In genomic region chr5:71922584-71923106, GRCh38 we compare ENCODE assay signal across 12 cellular contexts.
DNase-seq lines count a peak whose midpoint lies in the region; TF ChIP-seq lines count a peak whose summit lies in the region.
"Had no signal": no experiment of that assay in that cellular context is flagged by ENCODE, and none has a peak within 500 bp of the region (broad histone marks: within the 10 kb centered on the region; RNA-seq: fewer than 3 reads in every experiment).

No MANE protein-coding gene starts in this region.

- H3K27ac ChIP-seq in 22Rv1 (0 out of 2 replicates have a peak overlapping the region, but pooled peaks have one; percentile 73), hepatocyte (peak overlapping the region; percentile 64)
- H3K27ac ChIP-seq in CD8-positive, alpha-beta memory T cell (ENCODE audit: low read depth, low read length): no peak overlapping the region

- no peak overlapping the region for H3K4me2 ChIP-seq in hepatocyte

- peaks cover 20% of the 10 kb centered on the region for H3K4me1 ChIP-seq in hepatocyte (ENCODE audit: insufficient read depth)
- H3K4me1 ChIP-seq in CD8-positive, alpha-beta memory T cell (ENCODE audit: insufficient read depth, low read length): no peaks in the 10 kb centered on the region

- H3K79me2 ChIP-seq in hepatocyte: no peaks in the 10 kb centered on the region

- no peaks in the 10 kb centered on the region for H3K9me3 ChIP-seq in hepatocyte (ENCODE audit: low read depth)
- no peaks in the 10 kb centered on the region for H3K9me3 ChIP-seq in CD8-positive, alpha-beta memory T cell (ENCODE audit: low read length)

- no peak for TF ChIP-seq CTCF in 22Rv1 (IDR thresholded peaks at IDR 0.05)
- TF ChIP-seq CTCF in astrocyte of the cerebellum (IDR thresholded peaks at IDR 0.05; ENCODE audit: low read depth, low read length, missing control alignments): no peak
- TF ChIP-seq CTCF in hepatocyte (IDR thresholded peaks at IDR 0.05; ENCODE audit: poor library complexity): peak; percentile 6
- no peak for TF ChIP-seq CTCF in GM13976 (IDR thresholded peaks at IDR 0.05; ENCODE audit: borderline replicate concordance, control extremely low read depth, extremely low read depth, insufficient read depth, missing control alignments)

- POLR2A ChIA-PET in CD8-positive, alpha-beta memory T cell (lab: Charles Lee): no interaction called here

- H3K27me3 ChIP-seq in hepatocyte: no peaks in the 10 kb centered on the region
- no peaks in the 10 kb centered on the region for H3K27me3 ChIP-seq in CD8-positive, alpha-beta memory T cell (ENCODE audit: insufficient read depth, low read length, poor library complexity, severe bottlenecking)

- no peak overlapping the region for H3K4me3 Mint-ChIP-seq in CD8-positive, alpha-beta memory T cell
- H3K4me3 Mint-ChIP-seq: activated CD8-positive, alpha-beta T cell treated with anti-CD3 and anti-CD28 coated beads for 36 hours; B cell; naive thymus-derived CD8-positive, alpha-beta T cell had no signal

- no peaks in the 10 kb centered on the region for H3K9me2 ChIP-seq in hepatocyte (replicated peaks; ENCODE audit: insufficient read depth)

- no peaks in the 10 kb centered on the region for H3K36me3 ChIP-seq in hepatocyte (replicated peaks; ENCODE audit: insufficient read depth, low read depth)
- no peaks in the 10 kb centered on the region for H3K36me3 ChIP-seq in CD8-positive, alpha-beta memory T cell (ENCODE audit: insufficient read depth, low read length)

- CTCF ChIA-PET in CD8-positive, alpha-beta memory T cell (lab: Charles Lee): no interaction called here

- H2AFZ ChIP-seq in hepatocyte: no peak overlapping the region

- H3K4me1 Mint-ChIP-seq in CD8-positive, alpha-beta memory T cell: no peaks in the 10 kb centered on the region
- H3K4me1 Mint-ChIP-seq: B cell; naive thymus-derived CD8-positive, alpha-beta T cell had no signal

- peaks cover 0 to 22% (median 4%) of the 10 kb centered on the region in 5 donors for H3K9me3 Mint-ChIP-seq in CD8-positive, alpha-beta memory T cell

- peak; percentile 98 for DNase-seq in HT1080 (ENCODE audit: low read depth)
- peak; percentile 80 for DNase-seq in astrocyte of the cerebellum (ENCODE audit: low read depth)
- DNase-seq in hepatocyte (ENCODE audit: low spot score): peak; percentile 38
- no peak for DNase-seq in CD8-positive, alpha-beta memory T cell
- no peak for DNase-seq in GM19240 (ENCODE audit: insufficient read length, low spot score)
- no peak for DNase-seq in medulla oblongata (ENCODE audit: extremely low spot score)
- DNase-seq in GM13976 (ENCODE audit: low spot score): no peak
- DNase-seq: activated CD8-positive, alpha-beta T cell treated with anti-CD3 and anti-CD28 coated beads for 36 hours; naive thymus-derived CD8-positive, alpha-beta T cell; NCI-H446 had no signal

- H4K20me1 ChIP-seq in hepatocyte (ENCODE audit: insufficient read depth, poor library complexity, severe bottlenecking): no peaks in the 10 kb centered on the region

- in situ Hi-C loops in astrocyte of the cerebellum (cut with HindIII; ENCODE audit: low sequenced_read_pairs): no loop called here
- in situ Hi-C loops in GM13976 (cut with MboI; ENCODE audit: low sequenced_read_pairs, unreplicated experiment): no loop called here

- H3K4me3 ChIP-seq in astrocyte of the cerebellum (ENCODE audit: low read depth, low read length) (no peak overlapping the region), hepatocyte (no peak overlapping the region)
- no peak overlapping the region for H3K4me3 ChIP-seq in CD8-positive, alpha-beta memory T cell (ENCODE audit: low read length)

- H3K27ac Mint-ChIP-seq in CD8-positive, alpha-beta memory T cell: no peak overlapping the region
- H3K27ac Mint-ChIP-seq: activated CD8-positive, alpha-beta T cell treated with anti-CD3 and anti-CD28 coated beads for 36 hours; B cell; naive thymus-derived CD8-positive, alpha-beta T cell had no signal

- no peaks in the 10 kb centered on the region for H3K36me3 Mint-ChIP-seq in CD8-positive, alpha-beta memory T cell

- H3K27me3 Mint-ChIP-seq in CD8-positive, alpha-beta memory T cell: peaks cover 2 to 18% of the 10 kb centered on the region in 2 donors

Comparison
In these comparisons a context has a peak if more than half of its experiments do, and no peak if none do; other contexts are left out.
1. DNase-seq: peak in HT1080 (single experiment), astrocyte of the cerebellum (single experiment) and hepatocyte (single experiment); none in CD8-positive, alpha-beta memory T cell (0 of 5), GM19240 (single experiment), medulla oblongata (single experiment) and GM13976 (single experiment).